Comparison of ENCODE assay signal across 1 cellular context in genomic region chr5:39187873-39188731, GRCh38.
TF ChIP-seq lines count a peak whose summit lies in the region.

No MANE protein-coding gene starts in this region.

TF ChIP-seq in K562, 482 proteins besides CTCF, POLR2A, EP300 and RAD21:
- TF ChIP-seq ZBTB11 (CRISPR knock-in tag; IDR thresholded peaks at IDR 0.05) (no peak), GTF2F1 (IDR thresholded peaks at IDR 0.05; ENCODE audit: low read depth, low read length) (no peak), E2F1 (CRISPR knock-in tag; IDR thresholded peaks at IDR 0.05) (no peak), ARID2 (IDR thresholded peaks at IDR 0.05) (no peak), ARID4B (CRISPR knock-in tag; IDR thresholded peaks at IDR 0.05) (no peak), ADNP (tag; IDR thresholded peaks at IDR 0.05) (0 out of 2 replicates have a peak, but pooled peaks have one; percentile 33), MAFG (tag; conservative IDR thresholded peaks at IDR 0.05) (0 out of 2 replicates have a peak, but pooled peaks have one; percentile 8), MECOM (CRISPR knock-in tag; IDR thresholded peaks at IDR 0.05) (0 out of 2 replicates have a peak, but pooled peaks have one; percentile 8), C11orf30 (IDR thresholded peaks at IDR 0.05; ENCODE audit: low read depth) (peak; percentile 18; the same call in 1 of the 2 replicates), THRAP3 (IDR thresholded peaks at IDR 0.05; ENCODE audit: borderline replicate concordance) (no peak), SIX5 (IDR thresholded peaks at IDR 0.05; ENCODE audit: borderline replicate concordance in 1 of 2, insufficient read depth in 1 of 2, low read depth in 1 of 2, low read length in 2 of 2) (no peak), FOSL1 (tag; conservative IDR thresholded peaks at IDR 0.05) (no peak), EGR1 (conservative IDR thresholded peaks at IDR 0.05) (no peak)
